Comparison of ENCODE assay signal across 17 cellular contexts in genomic region chr5:956178-956761, GRCh38. TPM values are rescaled to one million over a fixed set of nuclear protein-coding genes. Genes with fewer than 3 reads are reported as not detected.
DNase-seq lines count a peak whose midpoint lies in the region; ATAC-seq and TF ChIP-seq lines count a peak whose summit lies in the region.
"Had no signal": no experiment of that assay in that cellular context is flagged by ENCODE, and none has a peak within 500 bp of the region (broad histone marks: within the 10 kb centered on the region; RNA-seq: fewer than 3 reads in every experiment).

No MANE protein-coding gene starts in this region.

- WGBS in adrenal gland, 4 donors: 76 to 85% (median 81%) methylated on average over 17 to 26 of the region's 26 CpGs
- 80 to 91% (median 89%) methylated on average over 20 to 26 of the region's 26 CpGs for WGBS in spleen, 5 donors

- peaks cover 0 to 2% of the 10 kb centered on the region in 2 donors for H3K36me3 Mint-ChIP-seq in activated T-cell treated with anti-CD3 and anti-CD28 coated beads, Interleukin-2, amount 50 U/mL, for 72 hours (ENCODE audit: insufficient read depth in 2 of 2)
- no peaks in the 10 kb centered on the region for H3K36me3 Mint-ChIP-seq in activated T-helper 1 cell treated with anti-CD3 and anti-CD28 coated beads, Interleukin-12 subunit alpha, Interleukin-12 subunit beta, Interleukin-2, Interleukin-4 antibody, amounts not matched to agents 30 ng/mL and 10 ng/mL and 1 ng/mL, durations not matched to agents 14 hours and 24 hours and 36 hours (ENCODE audit: low read depth)
- H3K36me3 Mint-ChIP-seq: activated naive CD8-positive, alpha-beta T cell; CD4-positive, CD25-positive, alpha-beta regulatory T cell had no signal

- H3K4me1 ChIP-seq in adrenal gland (replicated peaks in 1 of 2) (no peaks in the 10 kb centered on the region), lower lobe of right lung (peaks cover 19% of the 10 kb centered on the region), spleen (peaks cover 0 to 38% (median 20%) of the 10 kb centered on the region in 6 donors)

- intact Hi-C loops in adrenal gland (cut with DNase I) (no loop called here), lower lobe of right lung (cut with DNase I) (no loop called here), spleen (cut with DNase I; ENCODE audit: low total_unique reads) (no loop called here)
- intact Hi-C loops in activated T-helper 1 cell treated with anti-CD3 and anti-CD28 coated beads, Interleukin-12 subunit alpha, Interleukin-12 subunit beta, Interleukin-2, Interleukin-4 antibody, amounts not matched to agents 30 ng/mL and 10 ng/mL and 1 ng/mL, durations not matched to agents 14 hours and 24 hours and 36 hours (cut with micrococcal nuclease): loop anchor here (2.0 kb wide), 1 partner anchor 53 kb away; the partner anchor contains the start of gene NKD2

- peaks cover 30% of the 10 kb centered on the region for H3K27me3 Mint-ChIP-seq in activated T-cell treated with anti-CD3 and anti-CD28 coated beads, Interleukin-2, amount 50 U/mL, for 72 hours (ENCODE audit: low read depth)
- peaks cover 10% of the 10 kb centered on the region for H3K27me3 Mint-ChIP-seq in activated T-helper 1 cell treated with anti-CD3 and anti-CD28 coated beads, Interleukin-12 subunit alpha, Interleukin-12 subunit beta, Interleukin-2, Interleukin-4 antibody, amounts not matched to agents 30 ng/mL and 10 ng/mL and 1 ng/mL, durations not matched to agents 14 hours and 24 hours and 36 hours (ENCODE audit: insufficient read depth)

- TF ChIP-seq CTCF in adrenal gland (IDR thresholded peaks at IDR 0.05): no peak
- TF ChIP-seq CTCF in lower lobe of right lung (IDR thresholded peaks at IDR 0.05): no peak
- no peak for TF ChIP-seq CTCF in spleen (IDR thresholded peaks at IDR 0.05 in 8 of 11, conservative IDR thresholded peaks at IDR 0.05 in 3 of 11)

- H3K4me1 Mint-ChIP-seq in activated T-cell treated with anti-CD3 and anti-CD28 coated beads, Interleukin-2, amount 50 U/mL, for 72 hours (ENCODE audit: low read depth): peaks cover 37% of the 10 kb centered on the region
- H3K4me1 Mint-ChIP-seq in activated T-helper 1 cell treated with anti-CD3 and anti-CD28 coated beads, Interleukin-12 subunit alpha, Interleukin-12 subunit beta, Interleukin-2, Interleukin-4 antibody, amounts not matched to agents 30 ng/mL and 10 ng/mL and 1 ng/mL, durations not matched to agents 14 hours and 24 hours and 36 hours (ENCODE audit: low read depth): peaks cover 15% of the 10 kb centered on the region

- H3K27ac Mint-ChIP-seq in activated T-cell treated with anti-CD3 and anti-CD28 coated beads, Interleukin-2, amount 50 U/mL, for 72 hours: no peak overlapping the region
- no peak overlapping the region for H3K27ac Mint-ChIP-seq in activated T-helper 1 cell treated with anti-CD3 and anti-CD28 coated beads, Interleukin-12 subunit alpha, Interleukin-12 subunit beta, Interleukin-2, Interleukin-4 antibody, amounts not matched to agents 30 ng/mL and 10 ng/mL and 1 ng/mL, durations not matched to agents 14 hours and 24 hours and 36 hours
- H3K27ac Mint-ChIP-seq: activated naive CD8-positive, alpha-beta T cell had no signal

- H3K4me3 Mint-ChIP-seq in activated T-cell treated with anti-CD3 and anti-CD28 coated beads, Interleukin-2, amount 50 U/mL, for 72 hours: peak overlapping the region in 1 of 2 donors; percentile 76
- no peak overlapping the region for H3K4me3 Mint-ChIP-seq in activated T-helper 1 cell treated with anti-CD3 and anti-CD28 coated beads, Interleukin-12 subunit alpha, Interleukin-12 subunit beta, Interleukin-2, Interleukin-4 antibody, amounts not matched to agents 30 ng/mL and 10 ng/mL and 1 ng/mL, durations not matched to agents 14 hours and 24 hours and 36 hours
- H3K4me3 Mint-ChIP-seq: CD4-positive, CD25-positive, alpha-beta regulatory T cell; neural crest cell had no signal

- peak; percentile 10 to 11 for DNase-seq in activated T-cell treated with anti-CD3 and anti-CD28 coated beads, Interleukin-2, amount 50 U/mL, for 48 hours
- no peak for DNase-seq in activated T-cell treated with anti-CD3 and anti-CD28 coated beads, Interleukin-2, amount 50 U/mL, for 72 hours
- DNase-seq in adrenal gland (peak in 3 of 7 donors; percentile 9 to 42 (median 14)), lower lobe of right lung (no peak), spleen (peak; percentile 68), NCI-H1048 (lab: John Stamatoyannopoulos, UW) (no peak)
- DNase-seq in activated naive CD4-positive, alpha-beta T cell treated with Interleukin-2 at 50 U/mL for 16 hours: no peak
- DNase-seq in activated T-helper 1 cell treated with anti-CD3 and anti-CD28 coated beads, Interleukin-12 subunit alpha, Interleukin-12 subunit beta, Interleukin-2, Interleukin-4 antibody, amounts not matched to agents 30 ng/mL and 10 ng/mL and 1 ng/mL, durations not matched to agents 14 hours and 24 hours and 36 hours (ENCODE audit: low spot score): no peak
- DNase-seq: caudate nucleus; CD4-positive, CD25-positive, alpha-beta regulatory T cell; effector memory CD8-positive, alpha-beta T cell; NCI-H1694; Right ventricle myocardium superior had no signal

- H3K36me3 ChIP-seq in adrenal gland (replicated peaks in 1 of 2) (no peaks in the 10 kb centered on the region), lower lobe of right lung (no peaks in the 10 kb centered on the region), spleen (no peaks in the 10 kb centered on the region)

- H3K9me3 ChIP-seq in adrenal gland (replicated peaks in 1 of 3) (no peaks in the 10 kb centered on the region), lower lobe of right lung (no peaks in the 10 kb centered on the region), spleen (no peaks in the 10 kb centered on the region)

- no peak for TF ChIP-seq POLR2A in adrenal gland (IDR thresholded peaks at IDR 0.05)
- TF ChIP-seq POLR2A in spleen (IDR thresholded peaks at IDR 0.05): no peak

- no peak overlapping the region for H3K4me3 ChIP-seq in adrenal gland
- H3K4me3 ChIP-seq in lower lobe of right lung: no peak overlapping the region
- no peak overlapping the region for H3K4me3 ChIP-seq in spleen
- H3K4me3 ChIP-seq: lung had no signal

- peak overlapping the region in 3 of 5 donors; percentile 27 to 70 (median 62) for H3K27ac ChIP-seq in adrenal gland
- peak overlapping the region; percentile 82 for H3K27ac ChIP-seq in lower lobe of right lung
- H3K27ac ChIP-seq in spleen: peak overlapping the region in 6 of 8 donors; percentile 51 to 76 (median 67)

- no peaks in the 10 kb centered on the region for H3K9me3 Mint-ChIP-seq in activated T-cell treated with anti-CD3 and anti-CD28 coated beads, Interleukin-2, amount 50 U/mL, for 72 hours
- H3K9me3 Mint-ChIP-seq in activated T-helper 1 cell treated with anti-CD3 and anti-CD28 coated beads, Interleukin-12 subunit alpha, Interleukin-12 subunit beta, Interleukin-2, Interleukin-4 antibody, amounts not matched to agents 30 ng/mL and 10 ng/mL and 1 ng/mL, durations not matched to agents 14 hours and 24 hours and 36 hours: no peaks in the 10 kb centered on the region
- H3K9me3 Mint-ChIP-seq: CD4-positive, CD25-positive, alpha-beta regulatory T cell; effector memory CD8-positive, alpha-beta T cell; neural crest cell had no signal

- H3K27me3 ChIP-seq in adrenal gland (no peaks in the 10 kb centered on the region), lower lobe of right lung (ENCODE audit: low read depth) (peaks cover 5% of the 10 kb centered on the region), spleen (replicated peaks in 1 of 7) (peaks cover 0 to 91% (median 12%) of the 10 kb centered on the region in 7 donors)

- no peak for ATAC-seq in activated T-cell treated with anti-CD3 and anti-CD28 coated beads, Interleukin-2, amount 50 U/mL, for 72 hours (replicated peaks in 1 of 2)
- no peak for ATAC-seq in lower lobe of right lung

RNA-seq across cellular contexts. Expression of gene NKD2, which starts 52.3 kb away (rescaled TPM):
- total RNA-seq in activated T-cell treated with anti-CD3 and anti-CD28 coated beads, Interleukin-2, amount 50 U/mL, for 72 hours: 10 to 100 TPM; 18.7 to 25.0 TPM
- total RNA-seq in adrenal gland (10 to 100 TPM in 4 of 8 donors, 1 to 10 TPM in 4; 5.9 to 25.5 (median 10.8) TPM), lower lobe of right lung (24.1 TPM), spleen (10 to 100 TPM in 6 of 7 donors, 1 to 10 TPM in 1; 1.4 to 52.3 (median 17.9) TPM)
- polyA plus RNA-seq in adrenal gland (10 to 100 TPM in 2 of 3 donors, under 1 TPM in 1; 0.92 to 32.8 (median 18.1) TPM), spleen (10 to 100 TPM in 1 of 3 donors, 1 to 10 TPM in 2; 5.9 to 16.4 (median 7.0) TPM)
- 2.9 and 3.2 TPM in 2 replicates for total RNA-seq in activated T-helper 1 cell treated with anti-CD3 and anti-CD28 coated beads, Interleukin-12 subunit alpha, Interleukin-12 subunit beta, Interleukin-2, Interleukin-4 antibody, amounts not matched to agents 30 ng/mL and 10 ng/mL and 1 ng/mL, durations not matched to agents 14 hours and 24 hours and 36 hours
- total RNA-seq: CD4-positive, CD25-positive, alpha-beta regulatory T cell; HFFc6 had no signal
- polyA plus RNA-seq: CD4-positive, CD25-positive, alpha-beta regulatory T cell had no signal

Comparison
In these comparisons a context has a peak if more than half of its experiments do, and no peak if none do; other contexts are left out.
1. DNase-seq: peak in activated T-cell treated with anti-CD3 and anti-CD28 coated beads, Interleukin-2, amount 50 U/mL, for 48 hours (2 of 2) and spleen (single experiment); none in activated T-cell treated with anti-CD3 and anti-CD28 coated beads, Interleukin-2, amount 50 U/mL, for 72 hours (0 of 2), lower lobe of right lung (single experiment), activated naive CD4-positive, alpha-beta T cell treated with Interleukin-2 at 50 U/mL for 16 hours (single experiment), NCI-H1048 (single experiment) and activated T-helper 1 cell treated with anti-CD3 and anti-CD28 coated beads, Interleukin-12 subunit alpha, Interleukin-12 subunit beta, Interleukin-2, Interleukin-4 antibody, amounts not matched to agents 30 ng/mL and 10 ng/mL and 1 ng/mL, durations not matched to agents 14 hours and 24 hours and 36 hours (single experiment).
2. Peak in every context shown above with its lines, with median percentiles within 50 percentile points of each other: H3K27ac ChIP-seq.